In genomic region chr6:125818659-125819297, GRCh38 we compare ENCODE assay signal across 2 cellular contexts.
TF ChIP-seq lines count a peak whose summit lies in the region.

No MANE protein-coding gene starts in this region.

TF ChIP-seq in K562, 482 proteins besides CTCF, POLR2A, EP300 and RAD21:
- TF ChIP-seq CEBPG (CRISPR knock-in tag; IDR thresholded peaks at IDR 0.05): no peak
- TF ChIP-seq CEBPG (tag; conservative IDR thresholded peaks at IDR 0.05 in 1 of 2, IDR thresholded peaks at IDR 0.05 in 1 of 2): peak in 1 of 2 experiments; percentile 36; a peak in 1 of 4 replicates
- no peak for TF ChIP-seq DLX4 (CRISPR knock-in tag; IDR thresholded peaks at IDR 0.05)
- TF ChIP-seq E2F4 (CRISPR knock-in tag; IDR thresholded peaks at IDR 0.05; ENCODE audit: low read depth): no peak
- no peak for TF ChIP-seq HES1 (IDR thresholded peaks at IDR 0.05; ENCODE audit: low read depth)
- 0 out of 2 replicates have a peak, but pooled peaks have one; percentile 10 for TF ChIP-seq ARID1B (IDR thresholded peaks at IDR 0.05)

TF ChIP-seq in HepG2, 621 proteins besides CTCF, POLR2A, EP300 and RAD21:
- TF ChIP-seq GATA4 (IDR thresholded peaks at IDR 0.05; ENCODE audit: borderline replicate concordance, low read depth) (peak; percentile 54; the same call in 1 of the 2 replicates), SNAI1 (CRISPR knock-in tag; IDR thresholded peaks at IDR 0.05; ENCODE audit: borderline replicate concordance) (no peak), FOXA1 (IDR thresholded peaks at IDR 0.05) (no peak), FOXA1 (CRISPR knock-in tag; IDR thresholded peaks at IDR 0.05) (peak; percentile 16; the same call in 1 of the 2 replicates), FOXA3 (CRISPR knock-in tag; IDR thresholded peaks at IDR 0.05) (peak; percentile 42), HOMEZ (CRISPR knock-in tag; IDR thresholded peaks at IDR 0.05; ENCODE audit: low read depth) (0 out of 2 replicates have a peak, but pooled peaks have one; percentile 21), ARID5B (CRISPR knock-in tag; IDR thresholded peaks at IDR 0.05) (peak; percentile 5; the same call in 1 of the 2 replicates), GATAD2A (CRISPR knock-in tag; IDR thresholded peaks at IDR 0.05) (peak; percentile 7; the same call in 1 of the 2 replicates), BCL6 (CRISPR knock-in tag; IDR thresholded peaks at IDR 0.05) (peak; percentile 8; the same call in 1 of the 2 replicates), ZNF678 (CRISPR knock-in tag; IDR thresholded peaks at IDR 0.05) (no peak), PLRG1 (conservative IDR thresholded peaks at IDR 0.05) (no peak), FOXP1 (IDR thresholded peaks at IDR 0.05) (no peak), FOXP1 (CRISPR knock-in tag; IDR thresholded peaks at IDR 0.05) (peak; percentile 36; the same call in 1 of the 2 replicates), ZBTB4 (CRISPR knock-in tag; IDR thresholded peaks at IDR 0.05; ENCODE audit: borderline replicate concordance) (no peak), ZBTB1 (CRISPR knock-in tag; IDR thresholded peaks at IDR 0.05; ENCODE audit: borderline replicate concordance) (no peak), ZNF331 (CRISPR knock-in tag; IDR thresholded peaks at IDR 0.05) (0 out of 2 replicates have a peak, but pooled peaks have one; percentile 13), CBX5 (CRISPR knock-in tag; IDR thresholded peaks at IDR 0.05; ENCODE audit: borderline replicate concordance) (no peak), ZGPAT (CRISPR knock-in tag; IDR thresholded peaks at IDR 0.05) (no peak), HCFC1 (IDR thresholded peaks at IDR 0.05; ENCODE audit: low read depth, low read length) (no peak), SOX13 (IDR thresholded peaks at IDR 0.05) (no peak), SOX13 (CRISPR knock-in tag; conservative IDR thresholded peaks at IDR 0.05 in 1 of 2, IDR thresholded peaks at IDR 0.05 in 1 of 2) (peak in 1 of 2 experiments; percentile 62; a peak in 1 of 4 replicates), PAX8 (CRISPR knock-in tag; IDR thresholded peaks at IDR 0.05; ENCODE audit: borderline replicate concordance) (no peak), SAP130 (CRISPR knock-in tag; IDR thresholded peaks at IDR 0.05; ENCODE audit: low read depth) (0 out of 2 replicates have a peak, but pooled peaks have one; percentile 14), ATF4 (CRISPR knock-in tag; IDR thresholded peaks at IDR 0.05) (peak in 1 of 2 experiments; percentile 62; a peak in 1 of 4 replicates)
